17 cellular contexts compared by ENCODE assay signal in the genomic region with DNA sequence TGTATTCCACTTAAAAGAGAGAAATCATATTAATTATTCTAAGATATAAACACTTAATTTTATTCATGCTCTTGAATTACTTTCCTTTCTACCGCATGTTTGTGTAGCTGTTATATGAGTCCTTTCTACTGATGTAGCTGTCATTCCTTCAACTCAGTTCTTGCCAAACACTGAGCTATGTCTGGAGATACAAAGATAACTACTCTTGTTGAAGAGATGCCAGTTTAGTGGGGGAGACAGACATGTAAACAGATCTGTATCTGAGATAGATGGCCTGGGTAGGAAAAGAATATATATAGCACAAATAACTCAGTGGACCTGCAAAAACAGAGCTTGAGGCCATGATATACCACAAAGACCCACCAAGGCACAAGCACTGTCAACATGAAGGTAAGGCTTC.
A peak's percentile ranks its signal among the peaks of the same experiment; 100 is the strongest.
DNase-seq lines count a peak whose midpoint lies in the region; FAIRE-seq and TF ChIP-seq lines count a peak whose summit lies in the region.
"Had no signal": no experiment of that assay in that cellular context is flagged by ENCODE, and none has a peak within 500 bp of the region (broad histone marks: within the 10 kb centered on the region; RNA-seq: fewer than 3 reads in every experiment).

No MANE protein-coding gene starts in this region.

- no peak for FAIRE-seq in endothelial cell of umbilical vein (lab: Jason Lieb, UNC)
- FAIRE-seq in D721Med (lab: Jason Lieb, UNC): no peak

- TF ChIP-seq CTCF in SK-N-SH (IDR thresholded peaks at IDR 0.05): no peak
- no peak for TF ChIP-seq CTCF in endothelial cell of umbilical vein (IDR thresholded peaks at IDR 0.05; ENCODE audit: extremely low read depth in 1 of 2, insufficient read depth in 1 of 2, low read depth in 1 of 2, low read length in 2 of 2)
- no peak for TF ChIP-seq CTCF in parathyroid adenoma (IDR thresholded peaks at IDR 0.05)
- TF ChIP-seq CTCF in D721Med (IDR thresholded peaks at IDR 0.05; ENCODE audit: insufficient read depth, missing control alignments): no peak

- H3K9me3 ChIP-seq in SK-N-SH: no peaks in the 10 kb centered on the region
- H3K9me3 ChIP-seq in endothelial cell of umbilical vein (replicated peaks; ENCODE audit: control insufficient read depth, insufficient read depth, low read length): no peaks in the 10 kb centered on the region
- no peaks in the 10 kb centered on the region for H3K9me3 ChIP-seq in parathyroid adenoma (ENCODE audit: control insufficient read depth, low read length)
- H3K9me3 ChIP-seq: Caco-2, HAP-1 had no signal

- H3K4me1 ChIP-seq in SK-N-SH (ENCODE audit: control insufficient read depth in 1 of 2, insufficient read depth in 2 of 2, low read depth in 1 of 2, low read length in 1 of 2): peaks cover 6 to 18% of the 10 kb centered on the region in 2 experiments; a peak in 2 of 4 replicates
- no peaks in the 10 kb centered on the region for H3K4me1 ChIP-seq in endothelial cell of umbilical vein (ENCODE audit: control insufficient read depth, extremely low read depth, insufficient read depth, low read length)
- H3K4me1 ChIP-seq in parathyroid adenoma: peaks cover 28% of the 10 kb centered on the region
- H3K4me1 ChIP-seq: HAP-1 had no signal

- no peaks in the 10 kb centered on the region for H3K9me2 ChIP-seq in SK-N-SH

- no peak overlapping the region for H2AFZ ChIP-seq in SK-N-SH (ENCODE audit: low read depth)
- H2AFZ ChIP-seq in endothelial cell of umbilical vein (ENCODE audit: low read depth, low read length): no peak overlapping the region
- H2AFZ ChIP-seq in parathyroid adenoma: no peak overlapping the region

- H3K36me3 ChIP-seq in SK-N-SH (replicated peaks in 1 of 2; ENCODE audit: control insufficient read depth in 1 of 2, insufficient read depth in 2 of 2, low read length in 1 of 2): no peaks in the 10 kb centered on the region
- no peaks in the 10 kb centered on the region for H3K36me3 ChIP-seq in endothelial cell of umbilical vein (ENCODE audit: control insufficient read depth in 2 of 2, extremely low read depth in 1 of 2, insufficient read depth in 2 of 2, low read length in 2 of 2)
- no peaks in the 10 kb centered on the region for H3K36me3 ChIP-seq in parathyroid adenoma (ENCODE audit: control insufficient read depth, insufficient read depth, low read length)
- H3K36me3 ChIP-seq: HAP-1 had no signal

- peak; percentile 61 to 79; a peak in 3 of 4 replicates for TF ChIP-seq EP300 in SK-N-SH (IDR thresholded peaks at IDR 0.05; ENCODE audit: borderline replicate concordance in 1 of 2, low read depth in 1 of 2, low read length in 1 of 2)

- H3K79me2 ChIP-seq in SK-N-SH (ENCODE audit: insufficient read depth) (no peaks in the 10 kb centered on the region), endothelial cell of umbilical vein (ENCODE audit: control insufficient read depth, insufficient read depth, low read length) (no peaks in the 10 kb centered on the region), parathyroid adenoma (peaks cover 3% of the 10 kb centered on the region)

- TF ChIP-seq RAD21 in SK-N-SH (IDR thresholded peaks at IDR 0.05; ENCODE audit: low read length): 0 out of 2 replicates have a peak, but pooled peaks have one; percentile 14

- TF ChIP-seq POLR2A in endothelial cell of umbilical vein (IDR thresholded peaks at IDR 0.05; ENCODE audit: low read depth, low read length): no peak

- dilution Hi-C loops in endothelial cell of umbilical vein (cut with MboI; ENCODE audit: extremely low pct_ligation_motif_present, low sequenced_read_pairs): no loop called here

- DNase-seq in EL: peak; percentile 8
- peak; percentile 18 for DNase-seq in SK-N-SH
- peak; percentile 27 for DNase-seq in endothelial cell of umbilical vein (ENCODE audit: low read depth, low spot score)
- DNase-seq in activated gamma-delta T cell (lab: John Stamatoyannopoulos, UW): no peak
- no peak for DNase-seq in amygdala (lab: John Stamatoyannopoulos, UW)
- no peak for DNase-seq in D721Med (ENCODE audit: insufficient read length, low spot score)
- DNase-seq: Caco-2; CD4-positive, CD25-positive, alpha-beta regulatory T cell; Kasumi-1; NCI-H1417; NCI-H187 treated with DMSO at 0.1 percent for 48 hours; NCI-H446; NCI-H69; NK-92 treated with Interleukin-12 subunit alpha and Interleukin-12 subunit beta, amount 100 ng/mL, for 24 hours had no signal

- H3K4me3 ChIP-seq in SK-N-SH (ENCODE audit: low read depth in 2 of 2, low read length in 1 of 2) (no peak overlapping the region), endothelial cell of umbilical vein (replicated peaks in 1 of 3; ENCODE audit: insufficient read depth in 1 of 3, low read depth in 1 of 3, low read length in 3 of 3) (no peak overlapping the region), parathyroid adenoma (ENCODE audit: low read depth, low read length) (no peak overlapping the region)
- H3K4me3 ChIP-seq: HAP-1 had no signal

- BruUV-seq in endothelial cell of umbilical vein (replicated peaks; lab: Mats Ljungman, UMichigan): no TSS peak

- H3K4me2 ChIP-seq in SK-N-SH: no peak overlapping the region
- H3K4me2 ChIP-seq in endothelial cell of umbilical vein (ENCODE audit: insufficient read depth, low read length): no peak overlapping the region
- peak overlapping the region; percentile 39 for H3K4me2 ChIP-seq in parathyroid adenoma (ENCODE audit: low read length)

- H3K9ac ChIP-seq in SK-N-SH (no peak overlapping the region), endothelial cell of umbilical vein (replicated peaks; ENCODE audit: extremely low read depth, insufficient read depth, low read length) (no peak overlapping the region), parathyroid adenoma (no peak overlapping the region)

- intact Hi-C loops in endothelial cell of umbilical vein (cut with micrococcal nuclease): no loop called here

- POLR2A ChIA-PET in SK-N-SH (lab: Yijun Ruan, JAX): interaction anchor here (0.6 kb wide), 1 partner anchor 131 kb away, joined by 3 read pairs; no protein-coding TSS in a partner anchor
- POLR2A ChIA-PET in endothelial cell of umbilical vein (lab: Charles Lee): no interaction called here

- H3F3A ChIP-seq in SK-N-SH (replicated peaks; ENCODE audit: insufficient read depth): no peaks in the 10 kb centered on the region

- H3K9me1 ChIP-seq in endothelial cell of umbilical vein (replicated peaks; ENCODE audit: control insufficient read depth, extremely low read depth, insufficient read depth, low read length): no peaks in the 10 kb centered on the region

- H3K27ac ChIP-seq in SK-N-SH (ENCODE audit: low read depth in 2 of 2, low read length in 1 of 2): peak overlapping the region in 1 of 2 experiments; percentile 95; a peak in 2 of 4 replicates
- no peak overlapping the region for H3K27ac ChIP-seq in endothelial cell of umbilical vein (ENCODE audit: insufficient read depth, low read depth, low read length)
- H3K27ac ChIP-seq in parathyroid adenoma: no peak overlapping the region
- H3K27ac ChIP-seq: RWPE1 had no signal

- CTCF ChIA-PET in SK-N-SH (lab: Yijun Ruan, JAX): interaction anchor here (0.5 to 5.0 kb wide), 5 partner anchors 11 to 777 kb away, joined by 3 to 39 read pairs (median 3); no protein-coding TSS in a partner anchor
- CTCF ChIA-PET in endothelial cell of umbilical vein (lab: Charles Lee): interaction anchor here (0.8 to 5.6 kb wide), 5 partner anchors 9 to 88 kb away, joined by 3 to 33 read pairs (median 4); no protein-coding TSS in a partner anchor

- 20% methylated on average over 1 of the region's 1 CpG for WGBS in SK-N-SH (ENCODE audit: low lambda C conversion rate)

- no peaks in the 10 kb centered on the region for H3K27me3 ChIP-seq in SK-N-SH (ENCODE audit: insufficient read depth)
- no peaks in the 10 kb centered on the region for H3K27me3 ChIP-seq in endothelial cell of umbilical vein (ENCODE audit: control insufficient read depth in 2 of 2, insufficient read depth in 2 of 2, low read length in 2 of 2)
- H3K27me3 ChIP-seq in parathyroid adenoma (ENCODE audit: control insufficient read depth, insufficient read depth, low read length): no peaks in the 10 kb centered on the region

- H4K20me1 ChIP-seq in SK-N-SH (ENCODE audit: insufficient read depth) (no peaks in the 10 kb centered on the region), endothelial cell of umbilical vein (replicated peaks; ENCODE audit: control insufficient read depth, extremely low read depth, insufficient read depth, low read length) (no peaks in the 10 kb centered on the region)

TF ChIP-seq in SK-N-SH, 30 proteins besides CTCF, POLR2A, EP300 and RAD21 (continues in another document):
- TF ChIP-seq FOSL2 (IDR thresholded peaks at IDR 0.05; ENCODE audit: borderline replicate concordance, low read depth): no peak

TF ChIP-seq in endothelial cell of umbilical vein, 7 proteins besides CTCF, POLR2A, EP300 and RAD21:
- no peak for TF ChIP-seq GATA2 (IDR thresholded peaks at IDR 0.05; ENCODE audit: insufficient read depth, insufficient read length, low read depth, low read length)
- TF ChIP-seq, protein P1, sequence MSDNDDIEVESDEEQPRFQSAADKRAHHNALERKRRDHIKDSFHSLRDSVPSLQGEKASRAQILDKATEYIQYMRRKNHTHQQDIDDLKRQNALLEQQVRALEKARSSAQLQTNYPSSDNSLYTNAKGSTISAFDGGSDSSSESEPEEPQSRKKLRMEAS (IDR thresholded peaks at IDR 0.05; ENCODE audit: insufficient read depth, insufficient read length): no peak
- TF ChIP-seq POLR2AphosphoS5 (IDR thresholded peaks at IDR 0.05; ENCODE audit: insufficient read depth, low read depth, low read length): no peak
- TF ChIP-seq FOS (IDR thresholded peaks at IDR 0.05; ENCODE audit: borderline replicate concordance, insufficient read depth, low read length): no peak
- TF ChIP-seq MYC (IDR thresholded peaks at IDR 0.05; ENCODE audit: low read depth, low read length): no peak
- TF ChIP-seq EZH2 (IDR thresholded peaks at IDR 0.05; ENCODE audit: borderline replicate concordance, low read depth, low read length, severe bottlenecking): no peak
- no peak for TF ChIP-seq JUN (IDR thresholded peaks at IDR 0.05; ENCODE audit: borderline replicate concordance, insufficient read depth, insufficient read length, low read depth)
TF ChIP-seq in endothelial cell of umbilical vein: peak in this region for 0.

Comparison
In these comparisons a context has a peak if more than half of its experiments do, and no peak if none do; other contexts are left out.
1. DNase-seq: peak in EL (single experiment), SK-N-SH (single experiment) and endothelial cell of umbilical vein (single experiment); none in activated gamma-delta T cell (single experiment), amygdala (0 of 56) and D721Med (single experiment).